Comparison of ENCODE assay signal across 26 cellular contexts in the genomic region with DNA sequence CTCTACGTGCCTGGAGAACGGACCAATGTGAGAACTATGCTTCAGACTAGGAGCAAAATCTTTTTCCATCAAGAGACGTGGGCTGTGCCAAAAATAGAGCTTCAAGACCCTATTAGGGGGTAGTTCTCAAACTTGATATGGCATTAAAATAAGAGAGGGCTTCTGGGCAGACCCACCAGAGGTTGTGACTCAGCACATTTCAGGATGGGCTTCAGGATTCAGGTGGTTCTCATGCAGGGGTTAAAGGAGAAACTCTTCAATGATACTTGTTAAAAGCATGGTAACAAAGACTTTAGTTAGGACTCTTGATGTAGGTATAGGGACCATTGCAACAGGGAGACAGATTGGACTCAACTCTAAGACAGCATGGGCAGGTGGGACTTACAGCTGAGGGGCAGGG.
"Had no signal": no experiment of that assay in that cellular context is flagged by ENCODE, and none has a peak within 500 bp of the region (broad histone marks: within the 10 kb centered on the region; RNA-seq: fewer than 3 reads in every experiment).

No MANE protein-coding gene starts in this region.

- H3K27ac ChIP-seq: adrenal gland, ascending aorta, brain microvascular endothelial cell, coronary artery, epithelial cell of prostate, gastroesophageal sphincter, neutrophil, ovary, psoas muscle, right atrium auricular region, thyroid gland had no signal

- H3K4me3 Mint-ChIP-seq: activated B cell treated with CpG ODN at 0.5 μM for 24 hours; activated CD4-positive, alpha-beta memory T cell treated with anti-CD3 and anti-CD28 coated beads for 36 hours; activated T-helper 1 cell treated with anti-CD3 and anti-CD28 coated beads, Interleukin-12 subunit alpha, Interleukin-12 subunit beta, Interleukin-2, Interleukin-4 antibody, amounts not matched to agents 30 ng/mL and 10 ng/mL and 1 ng/mL, durations not matched to agents 14 hours and 24 hours and 36 hours; naive thymus-derived CD8-positive, alpha-beta T cell; stimulated activated naive CD8-positive, alpha-beta T cell treated with anti-CD3 and anti-CD28 coated beads, Interleukin-15, Interleukin-2, amounts not matched to agents 100 ng/mL and 50 ng/mL, for 24 hours; T-helper 1 cell treated with Interleukin-12 subunit alpha and Interleukin-12 subunit beta and Interleukin-4 antibody, amounts not matched to agents 30 μg/mL and 1 μg/mL, for 36 hours had no signal

- H3K27ac Mint-ChIP-seq: activated B cell treated with CpG ODN at 0.5 μM for 24 hours; activated CD4-positive, alpha-beta memory T cell treated with anti-CD3 and anti-CD28 coated beads for 36 hours; activated T-helper 1 cell treated with anti-CD3 and anti-CD28 coated beads, Interleukin-12 subunit alpha, Interleukin-12 subunit beta, Interleukin-2, Interleukin-4 antibody, amounts not matched to agents 30 ng/mL and 10 ng/mL and 1 ng/mL, durations not matched to agents 14 hours and 24 hours and 36 hours; naive thymus-derived CD8-positive, alpha-beta T cell; stimulated activated naive CD8-positive, alpha-beta T cell treated with anti-CD3 and anti-CD28 coated beads, Interleukin-15, Interleukin-2, amounts not matched to agents 100 ng/mL and 50 ng/mL, for 24 hours; T-helper 1 cell treated with Interleukin-12 subunit alpha and Interleukin-12 subunit beta and Interleukin-4 antibody, amounts not matched to agents 30 μg/mL and 1 μg/mL, for 36 hours had no signal

- H3K9me3 Mint-ChIP-seq: activated B cell treated with CpG ODN at 0.5 μM for 24 hours; activated CD4-positive, alpha-beta memory T cell treated with anti-CD3 and anti-CD28 coated beads for 36 hours; activated naive CD4-positive, alpha-beta T cell treated with anti-CD3 and anti-CD28 coated beads, Interleukin-2, amount 50 U/mL, for 72 hours; activated T-helper 1 cell treated with anti-CD3 and anti-CD28 coated beads, Interleukin-12 subunit alpha, Interleukin-12 subunit beta, Interleukin-2, Interleukin-4 antibody, amounts not matched to agents 30 ng/mL and 10 ng/mL and 1 ng/mL, durations not matched to agents 14 hours and 24 hours and 36 hours; naive thymus-derived CD8-positive, alpha-beta T cell; stimulated activated naive CD8-positive, alpha-beta T cell treated with anti-CD3 and anti-CD28 coated beads, Interleukin-15, Interleukin-2, amounts not matched to agents 100 ng/mL and 50 ng/mL, for 24 hours; T-helper 1 cell treated with Interleukin-12 subunit alpha and Interleukin-12 subunit beta and Interleukin-4 antibody, amounts not matched to agents 30 μg/mL and 1 μg/mL, for 36 hours had no signal

- ATAC-seq: activated naive CD4-positive, alpha-beta T cell treated with anti-CD3 and anti-CD28 coated beads, Interleukin-2, amount 50 U/mL, for 72 hours; gastroesophageal sphincter; left colon; naive thymus-derived CD8-positive, alpha-beta T cell had no signal

- H3K4me1 Mint-ChIP-seq: activated B cell treated with CpG ODN at 0.5 μM for 24 hours had no signal

- H3K4me3 ChIP-seq: adrenal gland, ascending aorta, coronary artery, gastroesophageal sphincter, heart left ventricle, ovary, psoas muscle, right atrium auricular region, thyroid gland had no signal

- H3K36me3 ChIP-seq: adrenal gland, ascending aorta, brain microvascular endothelial cell, gastroesophageal sphincter, heart left ventricle, neutrophil, ovary, right atrium auricular region, thyroid gland had no signal

- H3K27me3 ChIP-seq: adrenal gland, ascending aorta, brain microvascular endothelial cell, heart left ventricle, ovary, right atrium auricular region, thyroid gland had no signal

- H3K36me3 Mint-ChIP-seq: activated CD4-positive, alpha-beta memory T cell treated with anti-CD3 and anti-CD28 coated beads for 36 hours; activated naive CD4-positive, alpha-beta T cell treated with anti-CD3 and anti-CD28 coated beads, Interleukin-2, amount 50 U/mL, for 72 hours; naive thymus-derived CD8-positive, alpha-beta T cell had no signal

- DNase-seq: activated B cell treated with CpG ODN at 0.5 μM for 24 hours; activated CD4-positive, alpha-beta memory T cell treated with anti-CD3 and anti-CD28 coated beads for 36 hours; activated CD4-positive, alpha-beta T cell treated with anti-CD3 and anti-CD28 coated beads for 4 hours; activated gamma-delta T cell treated with Interleukin-2 at 50 U/mL for 16 hours; brain microvascular endothelial cell; heart left ventricle; naive thymus-derived CD8-positive, alpha-beta T cell; ovary; psoas muscle; stimulated activated CD4-positive, alpha-beta T cell treated with anti-CD3 and anti-CD28 coated beads, Interleukin-12 subunit alpha, Interleukin-12 subunit beta, amount 100 ng/mL, for 4 hours; stimulated activated CD4-positive, alpha-beta T cell treated with anti-CD3 and anti-CD28 coated beads, Interleukin-4, amount 100 ng/mL, for 4 hours; substantia nigra; T1000; thyroid gland had no signal

- H3K9me3 ChIP-seq: adrenal gland, ascending aorta, gastroesophageal sphincter, heart left ventricle, neutrophil, ovary, psoas muscle, right atrium auricular region, thyroid gland had no signal
